1 cellular context compared by ENCODE assay signal in genomic region chr2:219385958-219386520, GRCh38.
TF ChIP-seq lines count a peak whose summit lies in the region.

No MANE protein-coding gene starts in this region.

TF ChIP-seq in K562, 482 proteins besides CTCF, POLR2A, EP300 and RAD21:
- TF ChIP-seq RBFOX2 (IDR thresholded peaks at IDR 0.05; ENCODE audit: low read depth, low read length) (peak; percentile 36; the same call in 1 of the 2 replicates), CAMTA2 (CRISPR knock-in tag; conservative IDR thresholded peaks at IDR 0.05) (no peak)
